9 cellular contexts compared by ENCODE assay signal in genomic region chr11:94504689-94505293, GRCh38. TPM values are rescaled to one million over a fixed set of nuclear protein-coding genes. Genes with fewer than 3 reads are reported as not detected.
DNase-seq lines count a peak whose midpoint lies in the region; ATAC-seq lines count a peak whose summit lies in the region.
"Had no signal": no experiment of that assay in that cellular context is flagged by ENCODE, and none has a peak within 500 bp of the region (broad histone marks: within the 10 kb centered on the region; RNA-seq: fewer than 3 reads in every experiment).

No MANE protein-coding gene starts in this region.

- CTCF ChIA-PET in activated CD4-positive, alpha-beta memory T cell treated with anti-CD3 and anti-CD28 coated beads for 36 hours (lab: Charles Lee) = interaction anchor here (0.6 to 2.4 kb wide), 18 partner anchors 10 to 1270 kb away, joined by 3 to 13 read pairs (median 4); no protein-coding TSS in a partner anchor

- POLR2A ChIA-PET in activated CD4-positive, alpha-beta memory T cell treated with anti-CD3 and anti-CD28 coated beads for 36 hours (lab: Charles Lee) = no interaction called here

- DNase-seq in NCI-H524 (lab: John Stamatoyannopoulos, UW) (peak; percentile 7 to 44), NCI-H524 treated with DMSO at 0.1 percent for 48 hours (lab: John Stamatoyannopoulos, UW) (no peak), NCI-H82 treated with DMSO at 0.1 percent for 48 hours (lab: John Stamatoyannopoulos, UW; ENCODE audit: unreplicated experiment) (peak; percentile 10), medulla oblongata (ENCODE audit: extremely low spot score) (peak; percentile 77)
- DNase-seq in central memory CD4-positive, alpha-beta T cell = peak; percentile 42
- DNase-seq in stimulated activated CD8-positive, alpha-beta memory T cell treated with anti-CD3 and anti-CD28 coated beads, Interleukin-4, amount 100 ng/mL, for 48 hours = no peak
- no peak for DNase-seq in activated CD4-positive, alpha-beta memory T cell treated with anti-CD3 and anti-CD28 coated beads for 36 hours

- H3K27me3 Mint-ChIP-seq in activated CD4-positive, alpha-beta memory T cell treated with anti-CD3 and anti-CD28 coated beads for 36 hours = no peaks in the 10 kb centered on the region
- H3K27me3 Mint-ChIP-seq: activated naive CD4-positive, alpha-beta T cell treated with anti-CD3 and anti-CD28 coated beads, Interleukin-2, amount 50 U/mL, for 24 hours had no signal

- no peak overlapping the region for H3K4me3 Mint-ChIP-seq in activated CD4-positive, alpha-beta memory T cell treated with anti-CD3 and anti-CD28 coated beads for 36 hours
- H3K4me3 Mint-ChIP-seq: activated naive CD4-positive, alpha-beta T cell treated with anti-CD3 and anti-CD28 coated beads, Interleukin-2, amount 50 U/mL, for 24 hours had no signal

- H3K9me3 Mint-ChIP-seq in activated CD4-positive, alpha-beta memory T cell treated with anti-CD3 and anti-CD28 coated beads for 36 hours = no peaks in the 10 kb centered on the region
- H3K9me3 Mint-ChIP-seq: activated naive CD4-positive, alpha-beta T cell treated with anti-CD3 and anti-CD28 coated beads, Interleukin-2, amount 50 U/mL, for 24 hours had no signal

- no peaks in the 10 kb centered on the region for H3K4me1 Mint-ChIP-seq in activated CD4-positive, alpha-beta memory T cell treated with anti-CD3 and anti-CD28 coated beads for 36 hours (ENCODE audit: low read depth)
- H3K4me1 Mint-ChIP-seq: activated naive CD4-positive, alpha-beta T cell treated with anti-CD3 and anti-CD28 coated beads, Interleukin-2, amount 50 U/mL, for 24 hours had no signal

- no peak overlapping the region for H3K27ac Mint-ChIP-seq in activated CD4-positive, alpha-beta memory T cell treated with anti-CD3 and anti-CD28 coated beads for 36 hours
- H3K27ac Mint-ChIP-seq: activated naive CD4-positive, alpha-beta T cell treated with anti-CD3 and anti-CD28 coated beads, Interleukin-2, amount 50 U/mL, for 24 hours had no signal

- ATAC-seq in HG02973 (IDR thresholded peaks at IDR 0.05; ENCODE audit: unreplicated experiment) = peak; percentile 63

- peaks cover 2% of the 10 kb centered on the region for H3K36me3 Mint-ChIP-seq in activated CD4-positive, alpha-beta memory T cell treated with anti-CD3 and anti-CD28 coated beads for 36 hours
- H3K36me3 Mint-ChIP-seq: activated naive CD4-positive, alpha-beta T cell treated with anti-CD3 and anti-CD28 coated beads, Interleukin-2, amount 50 U/mL, for 24 hours had no signal

- intact Hi-C loops in activated CD4-positive, alpha-beta memory T cell treated with anti-CD3 and anti-CD28 coated beads for 36 hours (cut with micrococcal nuclease) = loop anchor here (1.0 kb wide), 2 partner anchors 179 to 583 kb away; no protein-coding TSS in a partner anchor

RNA-seq across cellular contexts. Expression of gene C11orf97, which starts 7.5 kb away (rescaled TPM):
- not detected for total RNA-seq in activated CD4-positive, alpha-beta memory T cell treated with anti-CD3 and anti-CD28 coated beads for 36 hours

RNA-seq across cellular contexts. Expression of gene ANKRD49, which starts 11.0 kb away (rescaled TPM):
- total RNA-seq in activated CD4-positive, alpha-beta memory T cell treated with anti-CD3 and anti-CD28 coated beads for 36 hours = 10 to 100 TPM; 18.6 to 19.2 TPM

RNA-seq across cellular contexts. Expression of gene MRE11, which starts 11.1 kb away (rescaled TPM):
- 10 to 100 TPM; 43.4 to 47.6 TPM for total RNA-seq in activated CD4-positive, alpha-beta memory T cell treated with anti-CD3 and anti-CD28 coated beads for 36 hours

RNA-seq across cellular contexts. Expression of gene FUT4, which starts 38.9 kb away (rescaled TPM):
- total RNA-seq in activated CD4-positive, alpha-beta memory T cell treated with anti-CD3 and anti-CD28 coated beads for 36 hours = 1 to 10 TPM; 3.6 to 3.9 TPM

Comparison
In these comparisons a context has a peak if more than half of its experiments do, and no peak if none do; other contexts are left out.
1. DNase-seq: peak in NCI-H524 (2 of 2), NCI-H82 treated with DMSO at 0.1 percent for 48 hours (single experiment), central memory CD4-positive, alpha-beta T cell (single experiment) and medulla oblongata (single experiment); none in NCI-H524 treated with DMSO at 0.1 percent for 48 hours (single experiment), stimulated activated CD8-positive, alpha-beta memory T cell treated with anti-CD3 and anti-CD28 coated beads, Interleukin-4, amount 100 ng/mL, for 48 hours (single experiment) and activated CD4-positive, alpha-beta memory T cell treated with anti-CD3 and anti-CD28 coated beads for 36 hours (single experiment).